In the genomic region with DNA sequence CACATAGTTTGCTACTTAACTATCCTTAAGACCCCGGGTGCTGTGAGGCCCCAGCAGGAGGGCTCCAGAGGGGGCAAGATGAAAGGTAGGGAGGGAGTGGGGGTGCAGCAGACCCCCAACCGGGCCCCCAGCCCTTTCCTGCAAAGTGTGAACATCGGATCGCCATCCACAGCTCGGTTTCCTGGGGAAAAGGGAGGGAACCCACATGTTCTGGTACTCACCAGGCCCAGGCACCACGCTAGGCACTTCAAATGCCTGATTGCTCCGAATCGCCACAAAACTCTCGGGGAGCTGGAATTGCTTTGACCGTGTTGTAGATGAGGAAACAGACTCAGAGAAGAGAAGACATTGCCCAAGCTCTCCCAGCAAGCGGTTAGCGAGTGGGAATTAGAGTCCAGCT, we compare ENCODE assay signal across 17 cellular contexts.
DNase-seq lines count a peak whose midpoint lies in the region; ATAC-seq and TF ChIP-seq lines count a peak whose summit lies in the region.
"Had no signal": no experiment of that assay in that cellular context is flagged by ENCODE, and none has a peak within 500 bp of the region (broad histone marks: within the 10 kb centered on the region; RNA-seq: fewer than 3 reads in every experiment).

No MANE protein-coding gene starts in this region.

- peak overlapping the region in 9 of 11 experiments; percentile 76 to 93 (median 86); a peak in 18 of 22 replicates for H3K4me2 ChIP-seq in BLaER1 treated with 17β-estradiol and CSF1 and Interleukin-3, amounts not matched to agents 10 nM and 100 nM
- H3K4me2 ChIP-seq: PC-9 had no signal

- no peak for ATAC-seq in GM21515 (IDR thresholded peaks at IDR 0.05; ENCODE audit: unreplicated experiment)
- ATAC-seq: CD8-positive, alpha-beta T cell had no signal

- H3K27me3 ChIP-seq in BLaER1 treated with 17β-estradiol and CSF1 and Interleukin-3, amounts not matched to agents 10 nM and 100 nM = peaks cover 0 to 23% (median 0%) of the 10 kb centered on the region in 11 experiments; a peak in 4 of 22 replicates
- peaks cover 0 to 39% (median 0%) of the 10 kb centered on the region in 7 donors for H3K27me3 ChIP-seq in spleen (replicated peaks in 1 of 7)
- H3K27me3 ChIP-seq: BE2C had no signal

- DNase-seq in GM20000 (ENCODE audit: low spot score) (peak; percentile 0), lower leg skin (ENCODE audit: low spot score in 2 of 2) (peak; percentile 8 to 60), spleen (peak; percentile 43), RKO (ENCODE audit: low spot score) (no peak), activated T-cell treated with anti-CD3 and anti-CD28 coated beads for 4 hours (no peak)
- DNase-seq: BE2C, GOT3, HFFc6, NCI-H1048, NCI-H1436 treated with DMSO at 0.1 percent for 48 hours, NCI-H2081, NCI-H510A, NCI-H82, PC-9 had no signal

- intact Hi-C loops in lower leg skin (cut with DNase I; ENCODE audit: low total_unique reads) (no loop called here), spleen (cut with DNase I; ENCODE audit: low total_unique reads) (no loop called here)

- no peak for TF ChIP-seq CTCF in GM20000 (IDR thresholded peaks at IDR 0.05; ENCODE audit: extremely low read depth, missing control alignments)
- no peak for TF ChIP-seq CTCF in lower leg skin (IDR thresholded peaks at IDR 0.05)
- no peak for TF ChIP-seq CTCF in spleen (IDR thresholded peaks at IDR 0.05 in 8 of 11, conservative IDR thresholded peaks at IDR 0.05 in 3 of 11)

- peak overlapping the region in 4 of 11 experiments; percentile 8 to 65 (median 54); a peak in 8 of 22 replicates for H3K27ac ChIP-seq in BLaER1 treated with 17β-estradiol and CSF1 and Interleukin-3, amounts not matched to agents 10 nM and 100 nM
- H3K27ac ChIP-seq in spleen = no peak overlapping the region
- H3K27ac ChIP-seq: PC-9 had no signal

- H3K36me3 ChIP-seq in BLaER1 treated with 17β-estradiol and CSF1 and Interleukin-3, amounts not matched to agents 10 nM and 100 nM = no peaks in the 10 kb centered on the region
- no peaks in the 10 kb centered on the region for H3K36me3 ChIP-seq in spleen
- H3K36me3 ChIP-seq: BE2C had no signal

- no peaks in the 10 kb centered on the region for H4K20me1 ChIP-seq in BLaER1 treated with 17β-estradiol and CSF1 and Interleukin-3, amounts not matched to agents 10 nM and 100 nM

- H3K4me1 ChIP-seq in BLaER1 treated with 17β-estradiol and CSF1 and Interleukin-3, amounts not matched to agents 10 nM and 100 nM = peaks cover 15 to 100% (median 99%) of the 10 kb centered on the region in 10 experiments
- H3K4me1 ChIP-seq in spleen = no peaks in the 10 kb centered on the region
- H3K4me1 ChIP-seq: BE2C had no signal

- 77 to 78% methylated on average over 12 of the region's 12 CpGs for WGBS in lower leg skin, 2 donors
- WGBS in spleen, 5 donors = 65 to 76% (median 72%) methylated on average over 12 of the region's 12 CpGs

- no peak for TF ChIP-seq POLR2A in lower leg skin (IDR thresholded peaks at IDR 0.05)
- no peak for TF ChIP-seq POLR2A in spleen (IDR thresholded peaks at IDR 0.05)

- peak overlapping the region in 4 of 11 experiments; percentile 0 to 66 (median 38); a peak in 5 of 22 replicates for H3K9ac ChIP-seq in BLaER1 treated with 17β-estradiol and CSF1 and Interleukin-3, amounts not matched to agents 10 nM and 100 nM

- H3K4me3 ChIP-seq in BLaER1 treated with 17β-estradiol and CSF1 and Interleukin-3, amounts not matched to agents 10 nM and 100 nM = peak overlapping the region in 2 of 10 experiments; percentile 8 to 10; a peak in 1 of 20 replicates
- H3K4me3 ChIP-seq in lower leg skin (ENCODE audit: low read depth, poor library complexity, severe bottlenecking) = no peak overlapping the region
- no peak overlapping the region for H3K4me3 ChIP-seq in spleen
- H3K4me3 ChIP-seq: PC-9 had no signal

- no peaks in the 10 kb centered on the region; a peak in 1 of 22 replicates for H3K9me3 ChIP-seq in BLaER1 treated with 17β-estradiol and CSF1 and Interleukin-3, amounts not matched to agents 10 nM and 100 nM (replicated peaks in 1 of 11)
- H3K9me3 ChIP-seq in spleen = no peaks in the 10 kb centered on the region
- H3K9me3 ChIP-seq: BE2C had no signal

Comparison
In these comparisons a context has a peak if more than half of its experiments do, and no peak if none do; other contexts are left out.
1. DNase-seq: peak in GM20000 (single experiment), lower leg skin (2 of 2) and spleen (single experiment); none in RKO (single experiment) and activated T-cell treated with anti-CD3 and anti-CD28 coated beads for 4 hours (single experiment).